Comparison of ENCODE assay signal across 10 cellular contexts in genomic region chr18:11148655-11149440, GRCh38. TPM values are rescaled to one million over a fixed set of nuclear protein-coding genes. Genes with fewer than 3 reads are reported as not detected.
A peak's percentile ranks its signal among the peaks of the same experiment; 100 is the strongest.
DNase-seq lines count a peak whose midpoint lies in the region; ATAC-seq and TF ChIP-seq lines count a peak whose summit lies in the region.
"Had no signal": no experiment of that assay in that cellular context is flagged by ENCODE, and none has a peak within 500 bp of the region (broad histone marks: within the 10 kb centered on the region; RNA-seq: fewer than 3 reads in every experiment).

No MANE protein-coding gene starts in this region.

- no peak for DNase-seq in breast epithelium (ENCODE audit: low spot score in 2 of 2)
- no peak for DNase-seq in mammary epithelial cell
- DNase-seq in brain microvascular endothelial cell, result no peak
- DNase-seq in uterus, result no peak
- DNase-seq in cerebellar nuclear complex (lab: John Stamatoyannopoulos, UW), result no peak
- no peak for DNase-seq in activated T-cell treated with anti-CD3 and anti-CD28 coated beads, Interleukin-2, amount 50 U/mL, for 24 hours

- 3% methylated on average over 13 of the region's 87 CpGs for WGBS in mammary epithelial cell (ENCODE audit: low coverage, missing lambda C conversion rate)
- 0 to 5% methylated on average over 58 to 64 of the region's 87 CpGs for WGBS in mesodermal cell (ENCODE audit: insufficient coverage in 2 of 2), 2 experiments

- no peak for ATAC-seq in GM21390 (IDR thresholded peaks at IDR 0.05; ENCODE audit: unreplicated experiment)
- ATAC-seq: HCT116 had no signal

- no peak overlapping the region for H3K4me3 Mint-ChIP-seq in activated T-cell treated with anti-CD3 and anti-CD28 coated beads, Interleukin-2, amount 50 U/mL, for 24 hours
- H3K4me3 Mint-ChIP-seq: stimulated activated naive CD8-positive, alpha-beta T cell treated with anti-CD3 and anti-CD28 coated beads, Interleukin-15, Interleukin-2, amounts not matched to agents 100 ng/mL and 50 ng/mL, for 24 hours had no signal

- H4K20me1 ChIP-seq in mammary epithelial cell (ENCODE audit: insufficient read depth, low read length), result no peaks in the 10 kb centered on the region

- no peak overlapping the region for H3K4me2 ChIP-seq in mammary epithelial cell (ENCODE audit: insufficient read depth, low read depth, low read length)

- H3K27me3 ChIP-seq in breast epithelium, result peaks cover 4 to 27% of the 10 kb centered on the region in 2 donors
- H3K27me3 ChIP-seq in mammary epithelial cell (ENCODE audit: insufficient read depth, low read length), result peaks cover 4% of the 10 kb centered on the region
- H3K27me3 ChIP-seq in brain microvascular endothelial cell (replicated peaks), result no peaks in the 10 kb centered on the region
- peaks cover 0 to 4% of the 10 kb centered on the region in 2 donors for H3K27me3 ChIP-seq in uterus

- peaks cover 43% of the 10 kb centered on the region for H3K27me3 Mint-ChIP-seq in activated T-cell treated with anti-CD3 and anti-CD28 coated beads, Interleukin-2, amount 50 U/mL, for 24 hours

- H3K36me3 Mint-ChIP-seq in activated T-cell treated with anti-CD3 and anti-CD28 coated beads, Interleukin-2, amount 50 U/mL, for 24 hours (ENCODE audit: low read depth), result no peaks in the 10 kb centered on the region

- no peaks in the 10 kb centered on the region for H3K4me1 Mint-ChIP-seq in activated T-cell treated with anti-CD3 and anti-CD28 coated beads, Interleukin-2, amount 50 U/mL, for 24 hours (ENCODE audit: low read depth)

- H3K9ac ChIP-seq in mammary epithelial cell (ENCODE audit: insufficient read depth, low read length), result no peak overlapping the region

- peak overlapping the region in 1 of 2 donors; percentile 48 for H3K27ac ChIP-seq in breast epithelium
- no peak overlapping the region for H3K27ac ChIP-seq in mammary epithelial cell (ENCODE audit: insufficient read depth, low read depth, low read length)
- peak overlapping the region; percentile 0 for H3K27ac ChIP-seq in brain microvascular endothelial cell
- H3K27ac ChIP-seq in mesodermal cell (ENCODE audit: low read depth, low read length, severe bottlenecking), result no peak overlapping the region
- H3K27ac ChIP-seq in uterus, result no peak overlapping the region

- H3K9me3 ChIP-seq in breast epithelium (no peaks in the 10 kb centered on the region), mammary epithelial cell (replicated peaks; ENCODE audit: insufficient read depth, low read length) (peaks cover 22% of the 10 kb centered on the region), mesodermal cell (ENCODE audit: control insufficient read depth, low read length) (no peaks in the 10 kb centered on the region), uterus (no peaks in the 10 kb centered on the region)

- no peak overlapping the region for H3K27ac Mint-ChIP-seq in activated T-cell treated with anti-CD3 and anti-CD28 coated beads, Interleukin-2, amount 50 U/mL, for 24 hours
- H3K27ac Mint-ChIP-seq: stimulated activated naive CD8-positive, alpha-beta T cell treated with anti-CD3 and anti-CD28 coated beads, Interleukin-15, Interleukin-2, amounts not matched to agents 100 ng/mL and 50 ng/mL, for 24 hours had no signal

- BruUV-seq in mammary epithelial cell (replicated peaks; lab: Mats Ljungman, UMichigan), result no TSS peak

- H3K4me3 ChIP-seq in breast epithelium (peak overlapping the region; percentile 51 to 77 (median 55)), mammary epithelial cell (replicated peaks in 1 of 3; ENCODE audit: insufficient read depth in 1 of 3, low read depth in 2 of 3, low read length in 3 of 3) (no peak overlapping the region), brain microvascular endothelial cell (ENCODE audit: low read depth, low read length) (peak overlapping the region; percentile 69), mesodermal cell (ENCODE audit: extremely low read depth, insufficient read depth, low read length, poor library complexity, severe bottlenecking) (peak overlapping the region; percentile 46), uterus (peak overlapping the region; percentile 8 to 21)

- in situ Hi-C loops in mammary epithelial cell (cut with MboI; ENCODE audit: low sequenced_read_pairs in 2 of 2) (no loop called here), brain microvascular endothelial cell (cut with HindIII; ENCODE audit: low pct_ligation_motif_present, low sequenced_read_pairs) (no loop called here)

- H3K36me3 ChIP-seq in breast epithelium, result no peaks in the 10 kb centered on the region
- no peaks in the 10 kb centered on the region for H3K36me3 ChIP-seq in mammary epithelial cell (ENCODE audit: insufficient read depth, low read length)
- H3K36me3 ChIP-seq in brain microvascular endothelial cell (replicated peaks), result no peaks in the 10 kb centered on the region
- H3K36me3 ChIP-seq in mesodermal cell (ENCODE audit: control insufficient read depth, insufficient read depth, low read length), result no peaks in the 10 kb centered on the region
- no peaks in the 10 kb centered on the region for H3K36me3 ChIP-seq in uterus

- H3K4me1 ChIP-seq in breast epithelium (no peaks in the 10 kb centered on the region), mammary epithelial cell (ENCODE audit: insufficient read depth, low read length) (no peaks in the 10 kb centered on the region), mesodermal cell (ENCODE audit: control insufficient read depth, insufficient read depth, low read length, poor library complexity, severe bottlenecking) (peaks cover 3% of the 10 kb centered on the region), uterus (peaks cover 0 to 15% of the 10 kb centered on the region in 2 donors)

- CTCF ChIA-PET in mammary epithelial cell (lab: Charles Lee; ENCODE audit: low non-redundant PET), result no interaction called here

- dilution Hi-C loops in mammary epithelial cell (cut with HindIII; ENCODE audit: low sequenced_read_pairs), result no loop called here

- H3K9me3 Mint-ChIP-seq in activated T-cell treated with anti-CD3 and anti-CD28 coated beads, Interleukin-2, amount 50 U/mL, for 24 hours, result no peaks in the 10 kb centered on the region
- H3K9me3 Mint-ChIP-seq: stimulated activated naive CD8-positive, alpha-beta T cell treated with anti-CD3 and anti-CD28 coated beads, Interleukin-15, Interleukin-2, amounts not matched to agents 100 ng/mL and 50 ng/mL, for 24 hours had no signal

- TF ChIP-seq POLR2A in breast epithelium (IDR thresholded peaks at IDR 0.05) (no peak), uterus (IDR thresholded peaks at IDR 0.05) (no peak)

- H3K79me2 ChIP-seq in mammary epithelial cell (ENCODE audit: insufficient read depth, low read length), result no peaks in the 10 kb centered on the region

- TF ChIP-seq CTCF in breast epithelium (IDR thresholded peaks at IDR 0.05), result no peak
- no peak for TF ChIP-seq CTCF in mammary epithelial cell (conservative IDR thresholded peaks at IDR 0.05 in 1 of 2, IDR thresholded peaks at IDR 0.05 in 1 of 2; ENCODE audit: extremely low read depth in 1 of 2, insufficient read depth in 1 of 2, low read depth in 1 of 2, low read length in 2 of 2)
- no peak for TF ChIP-seq CTCF in brain microvascular endothelial cell (IDR thresholded peaks at IDR 0.05; ENCODE audit: low read depth, low read length, missing control alignments)
- TF ChIP-seq CTCF in uterus (IDR thresholded peaks at IDR 0.05), result no peak

- no peak overlapping the region for H2AFZ ChIP-seq in mammary epithelial cell (ENCODE audit: low read depth, low read length)

- intact Hi-C loops in breast epithelium (cut with DNase I; ENCODE audit: low total_unique reads), result no loop called here
- intact Hi-C loops in mammary epithelial cell (cut with micrococcal nuclease), result no loop called here
- intact Hi-C loops in uterus (cut with DNase I; ENCODE audit: low total_unique reads), result no loop called here

RNA-seq across cellular contexts. Expression of gene PIEZO2, which starts 0.5 kb away (rescaled TPM):
- total RNA-seq in breast epithelium, result 10 to 100 TPM in 2 of 3 donors, 1 to 10 TPM in 1; 1.9 to 26.2 (median 11.4) TPM
- total RNA-seq in mammary epithelial cell, result 1 to 10 TPM in 1 of 2 donors, not detected in 1; 1.3 TPM
- not detected for polyA plus RNA-seq in mammary epithelial cell
- polyA minus RNA-seq in mammary epithelial cell, result not detected
- 8.3 TPM for polyA plus RNA-seq in mesodermal cell (2013, experiment 1 of 2)
- polyA plus RNA-seq in mesodermal cell (2013, experiment 2 of 2), result 6.9 TPM
- 10 to 100 TPM in 1 of 4 donors, 1 to 10 TPM in 3; 1.8 to 42.8 (median 5.6) TPM for total RNA-seq in uterus

Comparison
In these comparisons a context has a peak if more than half of its experiments do, and no peak if none do; other contexts are left out.
1. H3K4me3 ChIP-seq: peak in breast epithelium (3 of 3), brain microvascular endothelial cell (single experiment), mesodermal cell (single experiment) and uterus (2 of 2); none in mammary epithelial cell (0 of 3).